In genomic region chr5:143405747-143406098, GRCh38 we compare ENCODE assay signal across 8 cellular contexts. TPM values are rescaled to one million over a fixed set of nuclear protein-coding genes. Genes with fewer than 3 reads are reported as not detected.
A peak's percentile ranks its signal among the peaks of the same experiment; 100 is the strongest.
DNase-seq lines count a peak whose midpoint lies in the region; ATAC-seq and TF ChIP-seq lines count a peak whose summit lies in the region.

No MANE protein-coding gene starts in this region.

- BruUV-seq in PC-3 (replicated peaks; lab: Mats Ljungman, UMichigan), result no TSS peak

- POLR2A ChIA-PET in CD4-positive, alpha-beta T cell (lab: Charles Lee), result interaction anchor here (2.2 to 3.2 kb wide), 6 partner anchors 7 to 782 kb away, joined by 21 to 250 read pairs (median 30); partner anchors contain the start of genes KCTD16 and YIPF5
- POLR2A ChIA-PET in PC-3 (lab: Charles Lee; ENCODE audit: unreplicated experiment), result no interaction called here

- H2AFZ ChIP-seq in PC-3 (ENCODE audit: low read length) (peak overlapping the region; percentile 95), osteoblast (ENCODE audit: low read length) (peak overlapping the region; percentile 99)

- no peaks in the 10 kb centered on the region for H3K9me3 ChIP-seq in CD4-positive, alpha-beta T cell (ENCODE audit: control insufficient read depth, low read length)
- no peaks in the 10 kb centered on the region for H3K9me3 ChIP-seq in PC-3 (ENCODE audit: low read length)
- no peaks in the 10 kb centered on the region for H3K9me3 ChIP-seq in osteoblast (ENCODE audit: low read depth, low read length)

- CTCF ChIA-PET in CD4-positive, alpha-beta T cell (lab: Charles Lee), result interaction anchor here (1.2 to 3.1 kb wide), 6 partner anchors 8 to 402 kb away, joined by 3 to 28 read pairs (median 12); no protein-coding TSS in a partner anchor
- CTCF ChIA-PET in PC-3 (lab: Charles Lee), result no interaction called here

- no peaks in the 10 kb centered on the region for H3F3A ChIP-seq in PC-3 (ENCODE audit: low read length, unreplicated experiment)

- no peaks in the 10 kb centered on the region for H3K36me3 ChIP-seq in PC-3 (ENCODE audit: low read depth, low read length)
- no peaks in the 10 kb centered on the region for H3K36me3 ChIP-seq in osteoblast (ENCODE audit: insufficient read depth, low read length)

- no peak for TF ChIP-seq CTCF in CD4-positive, alpha-beta T cell (IDR thresholded peaks at IDR 0.05)
- TF ChIP-seq CTCF in PC-3 (conservative IDR thresholded peaks at IDR 0.05; ENCODE audit: low read depth, low read length) (no peak), endothelial cell (IDR thresholded peaks at IDR 0.05; ENCODE audit: unreplicated experiment) (no peak), osteoblast (IDR thresholded peaks at IDR 0.05; ENCODE audit: extremely low read depth, low read depth, low read length) (no peak)

- H3K9ac ChIP-seq in PC-3 (ENCODE audit: low read length), result peak overlapping the region; percentile 99

- H3K36me3 Mint-ChIP-seq in CD4-positive, alpha-beta T cell (ENCODE audit: low read depth), result peaks cover 27% of the 10 kb centered on the region
- no peaks in the 10 kb centered on the region for H3K36me3 Mint-ChIP-seq in endothelial cell (ENCODE audit: low read depth, unreplicated experiment)

- H3K27ac ChIP-seq in CD4-positive, alpha-beta T cell (ENCODE audit: low read depth, low read length), result peak overlapping the region; percentile 98
- H3K27ac ChIP-seq in PC-3 (ENCODE audit: low read length) (peak overlapping the region; percentile 99), osteoblast (ENCODE audit: low read depth, low read length) (peak overlapping the region; percentile 96)

- H3K4me3 Mint-ChIP-seq in CD4-positive, alpha-beta T cell, result peak overlapping the region; percentile 96
- H3K4me3 Mint-ChIP-seq in endothelial cell (ENCODE audit: unreplicated experiment), result peak overlapping the region; percentile 95

- no peaks in the 10 kb centered on the region for H3K9me2 ChIP-seq in PC-3 (replicated peaks; ENCODE audit: low read length)

- H3K27ac Mint-ChIP-seq in CD4-positive, alpha-beta T cell, result peak overlapping the region; percentile 98
- H3K27ac Mint-ChIP-seq in endothelial cell (ENCODE audit: unreplicated experiment), result peak overlapping the region; percentile 92

- H3K4me2 ChIP-seq in PC-3 (ENCODE audit: low read length) (peak overlapping the region; percentile 98), osteoblast (ENCODE audit: insufficient read depth, low read length) (peak overlapping the region; percentile 85)

- no peak for DNase-seq in CD4-positive, alpha-beta T cell
- DNase-seq in PC-3 (no peak), endothelial cell (ENCODE audit: low spot score) (no peak), osteoblast (ENCODE audit: insufficient read length, low spot score, missing footprints) (no peak), CD1c-positive myeloid dendritic cell (ENCODE audit: extremely low spot score) (no peak), NCI-H1694 (lab: John Stamatoyannopoulos, UW) (no peak)

- no peaks in the 10 kb centered on the region for H3K9me3 Mint-ChIP-seq in CD4-positive, alpha-beta T cell
- no peaks in the 10 kb centered on the region for H3K9me3 Mint-ChIP-seq in endothelial cell (ENCODE audit: unreplicated experiment)

- H3K4me3 ChIP-seq in PC-3 (ENCODE audit: low read length) (peak overlapping the region; percentile 75), osteoblast (ENCODE audit: insufficient read depth, low read length) (peak overlapping the region; percentile 80)

- ATAC-seq in CD4-positive, alpha-beta T cell (ENCODE audit: poor library complexity), result no peak
- ATAC-seq in PC-3 (no peak), HG02588 (IDR thresholded peaks at IDR 0.05; ENCODE audit: unreplicated experiment) (no peak), GM21528 (IDR thresholded peaks at IDR 0.05; ENCODE audit: low FRiP score, unreplicated experiment) (no peak)

- H4K20me1 ChIP-seq in PC-3 (ENCODE audit: low read length) (peaks cover 18% of the 10 kb centered on the region), osteoblast (ENCODE audit: insufficient read depth, low read length) (peaks cover 8% of the 10 kb centered on the region)

- H3K4me1 Mint-ChIP-seq in CD4-positive, alpha-beta T cell (ENCODE audit: low read depth), result peaks cover 36% of the 10 kb centered on the region
- H3K4me1 Mint-ChIP-seq in endothelial cell (ENCODE audit: unreplicated experiment), result peaks cover under 1% of the 10 kb centered on the region

- no peaks in the 10 kb centered on the region for H3K27me3 ChIP-seq in CD4-positive, alpha-beta T cell (ENCODE audit: control insufficient read depth, insufficient read depth, low read length)
- H3K27me3 ChIP-seq in PC-3 (ENCODE audit: low read length) (no peaks in the 10 kb centered on the region), osteoblast (ENCODE audit: insufficient read depth, low read length) (no peaks in the 10 kb centered on the region)

- intact Hi-C loops in CD4-positive, alpha-beta T cell (cut with DNase I, micrococcal nuclease), result loop anchor here (2.0 to 5.0 kb wide), 5 partner anchors 183 to 783 kb away; no protein-coding TSS in a partner anchor
- intact Hi-C loops in PC-3 (cut with micrococcal nuclease), result loop anchor here (2.0 kb wide), 2 partner anchors 279 to 563 kb away; no protein-coding TSS in a partner anchor

- no peaks in the 10 kb centered on the region for H3K27me3 Mint-ChIP-seq in CD4-positive, alpha-beta T cell
- H3K27me3 Mint-ChIP-seq in endothelial cell (ENCODE audit: unreplicated experiment), result peaks cover 7% of the 10 kb centered on the region

- H3K79me2 ChIP-seq in PC-3 (ENCODE audit: low read length), result peaks cover 27% of the 10 kb centered on the region
- peaks cover 27% of the 10 kb centered on the region for H3K79me2 ChIP-seq in osteoblast (ENCODE audit: insufficient read depth, low read length)

- peaks cover 16% of the 10 kb centered on the region for H3K4me1 ChIP-seq in PC-3 (ENCODE audit: insufficient read depth, low read length)
- H3K4me1 ChIP-seq in osteoblast (ENCODE audit: insufficient read depth, low read length), result peaks cover 5% of the 10 kb centered on the region

RNA-seq across cellular contexts. Expression of gene NR3C1, which starts 2.2 kb away (rescaled TPM):
- total RNA-seq in CD4-positive, alpha-beta T cell, result 100 to 1,000 TPM; 168 to 191 TPM
- 13.0 and 14.5 TPM in 2 replicates for total RNA-seq in PC-3 (2014; rRNA removed)
- 9.9 TPM for total RNA-seq in endothelial cell (ENCODE audit: unreplicated experiment)
- 113 and 119 TPM in 2 replicates for total RNA-seq in osteoblast
